23 cellular contexts compared by ENCODE assay signal in the genomic region with DNA sequence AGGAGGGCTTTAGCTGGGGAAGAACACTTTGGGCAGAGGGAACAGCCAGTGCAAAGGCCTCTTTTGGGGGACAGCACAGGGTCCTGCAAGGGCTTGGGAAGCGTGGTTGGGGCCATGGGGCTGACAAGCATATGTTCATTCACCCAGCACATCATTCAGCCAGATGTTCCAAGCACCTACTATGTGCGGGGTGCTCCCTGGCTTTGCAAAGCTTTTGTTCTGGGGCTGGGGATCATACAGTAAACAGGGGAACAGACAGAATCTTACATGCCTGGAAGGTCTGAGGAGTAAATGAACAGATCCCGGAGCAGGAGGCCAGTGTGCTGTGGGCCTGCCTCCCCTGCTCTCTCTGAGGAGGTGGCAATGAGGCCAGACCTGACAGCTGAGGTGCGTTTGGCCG. TPM values are rescaled to one million over a fixed set of nuclear protein-coding genes. Genes with fewer than 3 reads are reported as not detected.
DNase-seq lines count a peak whose midpoint lies in the region; ATAC-seq, FAIRE-seq and TF ChIP-seq lines count a peak whose summit lies in the region.
"Had no signal": no experiment of that assay in that cellular context is flagged by ENCODE, and none has a peak within 500 bp of the region (broad histone marks: within the 10 kb centered on the region; RNA-seq: fewer than 3 reads in every experiment).

No MANE protein-coding gene starts in this region.

- FAIRE-seq in kidney (lab: Jason Lieb, UNC): no peak
- FAIRE-seq: GM12892, GM18507, H54, HepG2 had no signal

- no peaks in the 10 kb centered on the region for H3K79me2 ChIP-seq in osteoblast (ENCODE audit: insufficient read depth, low read length)

- no peaks in the 10 kb centered on the region for H3K36me3 ChIP-seq in kidney (ENCODE audit: control insufficient read depth in 1 of 2, insufficient read depth in 2 of 2, low read length in 2 of 2)
- no peaks in the 10 kb centered on the region for H3K36me3 ChIP-seq in osteoblast (ENCODE audit: insufficient read depth, low read length)
- no peaks in the 10 kb centered on the region for H3K36me3 ChIP-seq in aorta (ENCODE audit: control insufficient read depth in 1 of 2, insufficient read depth in 2 of 2, low read length in 1 of 2)
- no peaks in the 10 kb centered on the region for H3K36me3 ChIP-seq in HAP-1 (replicated peaks)
- H3K36me3 ChIP-seq: BLaER1 had no signal

- no peak for ATAC-seq in natural killer cell treated with Interleukin-12 subunit alpha and Interleukin-12 subunit beta and Interleukin-15 and Interleukin-18, amount 100 ng/mL, for 72 hours
- ATAC-seq in natural killer cell (no peak), aorta (ENCODE audit: low FRiP score) (no peak)
- ATAC-seq: GM23338, HCT116, HepG2 had no signal

- H3K4me1 ChIP-seq in kidney (ENCODE audit: control insufficient read depth in 1 of 2, insufficient read depth in 1 of 2, low read depth in 1 of 2, low read length in 2 of 2): no peaks in the 10 kb centered on the region
- H3K4me1 ChIP-seq in osteoblast (ENCODE audit: insufficient read depth, low read length): no peaks in the 10 kb centered on the region
- no peaks in the 10 kb centered on the region for H3K4me1 ChIP-seq in aorta (ENCODE audit: control insufficient read depth in 1 of 2, insufficient read depth in 2 of 2, low read length in 2 of 2)
- H3K4me1 ChIP-seq in HAP-1: no peaks in the 10 kb centered on the region
- H3K4me1 ChIP-seq: BLaER1 had no signal

- no peak overlapping the region for H3K4me2 ChIP-seq in osteoblast (ENCODE audit: insufficient read depth, low read length)
- H3K4me2 ChIP-seq: BLaER1, GM23338 had no signal

- no peaks in the 10 kb centered on the region for H3K9me3 Mint-ChIP-seq in natural killer cell treated with Interleukin-12 subunit alpha and Interleukin-12 subunit beta and Interleukin-15 and Interleukin-18, amount 100 ng/mL, for 72 hours
- H3K9me3 Mint-ChIP-seq in natural killer cell: no peaks in the 10 kb centered on the region
- H3K9me3 Mint-ChIP-seq: CD14-positive monocyte; CD4-positive, alpha-beta memory T cell; GM23338; HFFc6 had no signal

- H2AFZ ChIP-seq in osteoblast (ENCODE audit: low read length): no peak overlapping the region
- H2AFZ ChIP-seq: GM23338 had no signal

- H3K27ac ChIP-seq in kidney (ENCODE audit: low read depth in 2 of 2, low read length in 2 of 2): no peak overlapping the region
- H3K27ac ChIP-seq in osteoblast (ENCODE audit: low read depth, low read length): no peak overlapping the region
- H3K27ac ChIP-seq in aorta (ENCODE audit: low read depth in 1 of 2, low read length in 2 of 2): no peak overlapping the region
- H3K27ac ChIP-seq: BLaER1 had no signal

- H4K20me1 ChIP-seq in osteoblast (ENCODE audit: insufficient read depth, low read length): no peaks in the 10 kb centered on the region

- H3K9me3 ChIP-seq in kidney (ENCODE audit: control insufficient read depth in 1 of 2, low read length in 2 of 2) (no peaks in the 10 kb centered on the region), osteoblast (ENCODE audit: low read depth, low read length) (no peaks in the 10 kb centered on the region), aorta (ENCODE audit: control insufficient read depth, low read length) (no peaks in the 10 kb centered on the region), HAP-1 (no peaks in the 10 kb centered on the region)
- H3K9me3 ChIP-seq: BLaER1 had no signal

- intact Hi-C loops in natural killer cell (cut with micrococcal nuclease): no loop called here
- intact Hi-C loops in kidney (cut with DNase I): no loop called here
- intact Hi-C loops in aorta (cut with DNase I): no loop called here

- H3K4me3 ChIP-seq in kidney (ENCODE audit: low read length in 2 of 2) (no peak overlapping the region), osteoblast (ENCODE audit: insufficient read depth, low read length) (no peak overlapping the region), aorta (ENCODE audit: low read length in 2 of 2) (no peak overlapping the region), HAP-1 (no peak overlapping the region)
- H3K4me3 ChIP-seq: BLaER1, GM23338 had no signal

- TF ChIP-seq CTCF in natural killer cell (IDR thresholded peaks at IDR 0.05) (no peak), kidney (IDR thresholded peaks at IDR 0.05; ENCODE audit: borderline replicate concordance, extremely low read depth, insufficient read depth) (no peak), osteoblast (IDR thresholded peaks at IDR 0.05; ENCODE audit: extremely low read depth, low read depth, low read length) (no peak)

- in situ Hi-C loops in HAP-1 (cut with MboI; ENCODE audit: low sequenced_read_pairs): no loop called here

- peak; percentile 37 for DNase-seq in natural killer cell treated with Interleukin-12 subunit alpha and Interleukin-12 subunit beta and Interleukin-15 and Interleukin-18, amount 100 ng/mL, for 72 hours (ENCODE audit: low spot score)
- DNase-seq in natural killer cell (no peak), kidney (peak; percentile 9), osteoblast (ENCODE audit: insufficient read length, low spot score, missing footprints) (peak; percentile 41), aorta (peak; percentile 9 to 49), Kasumi-1 (lab: John Stamatoyannopoulos, UW) (no peak), NCI-H748 (lab: John Stamatoyannopoulos, UW; ENCODE audit: unreplicated experiment) (no peak), HAP-1 (ENCODE audit: low spot score in 2 of 2) (no peak)
- DNase-seq: 8988T; CD4-positive, alpha-beta memory T cell; DMS153; DMS79; GDM1; HFFc6 had no signal

- H3K9ac ChIP-seq in kidney (ENCODE audit: low read length in 2 of 2): no peak overlapping the region
- H3K9ac ChIP-seq: BLaER1 had no signal

- WGBS in aorta, 2 donors: 94 to 98% methylated on average over 5 of the region's 5 CpGs

- no peaks in the 10 kb centered on the region for H3K27me3 Mint-ChIP-seq in natural killer cell treated with Interleukin-12 subunit alpha and Interleukin-12 subunit beta and Interleukin-15 and Interleukin-18, amount 100 ng/mL, for 72 hours
- H3K27me3 Mint-ChIP-seq in natural killer cell (ENCODE audit: low read depth in 2 of 2): no peaks in the 10 kb centered on the region

- no peak overlapping the region for H3K27ac Mint-ChIP-seq in natural killer cell treated with Interleukin-12 subunit alpha and Interleukin-12 subunit beta and Interleukin-15 and Interleukin-18, amount 100 ng/mL, for 72 hours
- no peak overlapping the region for H3K27ac Mint-ChIP-seq in natural killer cell
- H3K27ac Mint-ChIP-seq: CD4-positive, alpha-beta memory T cell; GM23338; HFFc6 had no signal

- H3K36me3 Mint-ChIP-seq in natural killer cell treated with Interleukin-12 subunit alpha and Interleukin-12 subunit beta and Interleukin-15 and Interleukin-18, amount 100 ng/mL, for 72 hours: no peaks in the 10 kb centered on the region
- H3K36me3 Mint-ChIP-seq in natural killer cell: no peaks in the 10 kb centered on the region
- H3K36me3 Mint-ChIP-seq: CD14-positive monocyte; CD4-positive, alpha-beta memory T cell had no signal

- no peak overlapping the region for H3K4me3 Mint-ChIP-seq in natural killer cell treated with Interleukin-12 subunit alpha and Interleukin-12 subunit beta and Interleukin-15 and Interleukin-18, amount 100 ng/mL, for 72 hours
- no peak overlapping the region for H3K4me3 Mint-ChIP-seq in natural killer cell
- H3K4me3 Mint-ChIP-seq: CD14-positive monocyte; CD4-positive, alpha-beta memory T cell; GM23338; HFFc6 had no signal

- H3K27me3 ChIP-seq in osteoblast (ENCODE audit: insufficient read depth, low read length) (no peaks in the 10 kb centered on the region), aorta (ENCODE audit: control insufficient read depth in 1 of 2, insufficient read depth in 2 of 2, low read length in 1 of 2) (no peaks in the 10 kb centered on the region), HAP-1 (ENCODE audit: low read depth) (no peaks in the 10 kb centered on the region)
- H3K27me3 ChIP-seq: BLaER1 had no signal

- no peaks in the 10 kb centered on the region for H3K4me1 Mint-ChIP-seq in natural killer cell treated with Interleukin-12 subunit alpha and Interleukin-12 subunit beta and Interleukin-15 and Interleukin-18, amount 100 ng/mL, for 72 hours (ENCODE audit: low read depth in 2 of 2)
- H3K4me1 Mint-ChIP-seq in natural killer cell: no peaks in the 10 kb centered on the region
- H3K4me1 Mint-ChIP-seq: CD14-positive monocyte; CD4-positive, alpha-beta memory T cell; GM23338 had no signal

RNA-seq across cellular contexts. Expression of gene PSD2, which starts 16.7 kb away (rescaled TPM):
- not detected for total RNA-seq in natural killer cell treated with Interleukin-12 subunit alpha and Interleukin-12 subunit beta and Interleukin-15 and Interleukin-18, amount 100 ng/mL, for 72 hours
- 1 to 10 TPM; 1.3 to 2.5 (median 1.3) TPM for total RNA-seq in natural killer cell
- 0.13 TPM for total RNA-seq in kidney
- 0.09 TPM for polyA plus RNA-seq in kidney (ENCODE audit: insufficient read depth, low read depth, low replicate concordance)
- 0.29 and 0.36 TPM in 2 replicates for total RNA-seq in osteoblast
- total RNA-seq in aorta: under 1 TPM; 0.30 to 0.62 TPM
- under 1 TPM in 1 of 2 donors, not detected in 1; 0.41 TPM for polyA plus RNA-seq in aorta
- total RNA-seq: CD4-positive, alpha-beta memory T cell; HepG2 had no signal
- polyA plus RNA-seq: AG04450; CD14-positive monocyte; CD4-positive, alpha-beta memory T cell had no signal

Comparison
In these comparisons a context has a peak if more than half of its experiments do, and no peak if none do; other contexts are left out.
1. DNase-seq: peak in natural killer cell treated with Interleukin-12 subunit alpha and Interleukin-12 subunit beta and Interleukin-15 and Interleukin-18, amount 100 ng/mL, for 72 hours (single experiment), kidney (single experiment), osteoblast (single experiment) and aorta (2 of 2); none in natural killer cell (single experiment), Kasumi-1 (0 of 2), NCI-H748 (single experiment) and HAP-1 (0 of 2).